Comparison of ENCODE assay signal across 8 cellular contexts in genomic region chr2:161077367-161078210, GRCh38.
A peak's percentile ranks its signal among the peaks of the same experiment; 100 is the strongest.
DNase-seq lines count a peak whose midpoint lies in the region; ATAC-seq and TF ChIP-seq lines count a peak whose summit lies in the region.

No MANE protein-coding gene starts in this region.

- H3K27me3 Mint-ChIP-seq in activated CD4-positive, alpha-beta T cell treated with anti-CD3 and anti-CD28 coated beads for 36 hours = no peaks in the 10 kb centered on the region
- H3K27me3 Mint-ChIP-seq in endothelial cell (ENCODE audit: unreplicated experiment) = no peaks in the 10 kb centered on the region

- no peaks in the 10 kb centered on the region for H3K9me2 ChIP-seq in PC-9 (ENCODE audit: insufficient read depth)

- BruUV-seq in PC-9 (replicated peaks; lab: Mats Ljungman, UMichigan) = no TSS peak

- POLR2A ChIA-PET in activated CD4-positive, alpha-beta T cell treated with anti-CD3 and anti-CD28 coated beads for 36 hours (lab: Charles Lee) = interaction anchor here (0.9 to 1.3 kb wide), 2 partner anchors 13 to 27 kb away, joined by 3 read pairs; no protein-coding TSS in a partner anchor
- POLR2A ChIA-PET in PC-9 (lab: Charles Lee; ENCODE audit: unreplicated experiment) = no interaction called here

- H3K4me1 Mint-ChIP-seq in activated CD4-positive, alpha-beta T cell treated with anti-CD3 and anti-CD28 coated beads for 36 hours = peaks cover 44% of the 10 kb centered on the region
- peaks cover 11% of the 10 kb centered on the region for H3K4me1 Mint-ChIP-seq in endothelial cell (ENCODE audit: unreplicated experiment)

- no peak overlapping the region for H3K4me2 ChIP-seq in PC-9

- CTCF ChIA-PET in activated CD4-positive, alpha-beta T cell treated with anti-CD3 and anti-CD28 coated beads for 36 hours (lab: Charles Lee) = interaction anchor here (0.7 to 6.5 kb wide), 6 partner anchors 9 to 110 kb away, joined by 3 to 75 read pairs (median 6); no protein-coding TSS in a partner anchor
- CTCF ChIA-PET in PC-9 (lab: Charles Lee) = no interaction called here

- H3K27ac ChIP-seq in ACC112 (ENCODE audit: low read depth, low read length) (peak overlapping the region; percentile 56; the same call in 1 of the 2 replicates), PC-9 (no peak overlapping the region)

- DNase-seq in activated CD4-positive, alpha-beta T cell treated with anti-CD3 and anti-CD28 coated beads for 36 hours = peak; percentile 85
- DNase-seq in endothelial cell (ENCODE audit: low spot score) (no peak), PC-9 (no peak), islet precursor cell (no peak)
- peak; percentile 38 for DNase-seq in stimulated activated CD4-positive, alpha-beta T cell treated with anti-CD3 and anti-CD28 coated beads, Interleukin-12 subunit alpha, Interleukin-12 subunit beta, amount 100 ng/mL, for 4 hours

- H3K9me3 ChIP-seq in PC-9 (ENCODE audit: insufficient read depth, low read depth) = no peaks in the 10 kb centered on the region

- peak overlapping the region; percentile 88 for H3K27ac Mint-ChIP-seq in activated CD4-positive, alpha-beta T cell treated with anti-CD3 and anti-CD28 coated beads for 36 hours
- peak overlapping the region; percentile 54 for H3K27ac Mint-ChIP-seq in endothelial cell (ENCODE audit: unreplicated experiment)

- H3K4me1 ChIP-seq in ACC112 (ENCODE audit: control insufficient read depth, insufficient read depth, low read length, unreplicated experiment) = peaks cover 11% of the 10 kb centered on the region
- H3K4me1 ChIP-seq in PC-9 (replicated peaks; ENCODE audit: insufficient read depth) = no peaks in the 10 kb centered on the region

- H3K9me3 Mint-ChIP-seq in activated CD4-positive, alpha-beta T cell treated with anti-CD3 and anti-CD28 coated beads for 36 hours (ENCODE audit: low read depth) = no peaks in the 10 kb centered on the region
- no peaks in the 10 kb centered on the region for H3K9me3 Mint-ChIP-seq in endothelial cell (ENCODE audit: unreplicated experiment)

- H3F3A ChIP-seq in PC-9 (ENCODE audit: insufficient read depth, low read depth) = no peaks in the 10 kb centered on the region

- H3K79me2 ChIP-seq in ACC112 (ENCODE audit: control insufficient read depth, insufficient read depth, low read length, unreplicated experiment) = no peaks in the 10 kb centered on the region
- no peaks in the 10 kb centered on the region for H3K79me2 ChIP-seq in PC-9 (ENCODE audit: low read depth)

- H2AFZ ChIP-seq in ACC112 (ENCODE audit: low read length, unreplicated experiment) (peak overlapping the region; percentile 22), PC-9 (no peak overlapping the region)

- TF ChIP-seq CTCF in endothelial cell (IDR thresholded peaks at IDR 0.05; ENCODE audit: unreplicated experiment) (no peak), PC-9 (conservative IDR thresholded peaks at IDR 0.05) (no peak)

- H3K36me3 ChIP-seq in ACC112 (ENCODE audit: insufficient read depth, low read length) (no peaks in the 10 kb centered on the region), PC-9 (ENCODE audit: low read depth) (no peaks in the 10 kb centered on the region)

- intact Hi-C loops in activated CD4-positive, alpha-beta T cell treated with anti-CD3 and anti-CD28 coated beads for 36 hours (cut with DNase I, micrococcal nuclease) = loop anchor here (1.0 to 10.0 kb wide), 22 partner anchors 27 to 1363 kb away; partner anchors contain the start of genes TANK (in 2 of the 2), LY75 (in 1 of the 2), MARCHF7 (in 1 of the 2) and PSMD14 (in 1 of the 2)
- intact Hi-C loops in PC-9 (cut with micrococcal nuclease; ENCODE audit: unreplicated experiment) = no loop called here

- H3K4me3 ChIP-seq in ACC112 (ENCODE audit: low read depth, low read length) (no peak overlapping the region), PC-9 (no peak overlapping the region)

- H3K27me3 ChIP-seq in ACC112 (ENCODE audit: insufficient read depth, low read length) = no peaks in the 10 kb centered on the region
- H3K27me3 ChIP-seq in PC-9 (ENCODE audit: insufficient read depth, low read depth) = no peaks in the 10 kb centered on the region

- no peaks in the 10 kb centered on the region for H3K36me3 Mint-ChIP-seq in activated CD4-positive, alpha-beta T cell treated with anti-CD3 and anti-CD28 coated beads for 36 hours (ENCODE audit: low read depth)
- no peaks in the 10 kb centered on the region for H3K36me3 Mint-ChIP-seq in endothelial cell (ENCODE audit: low read depth, unreplicated experiment)

- ATAC-seq in GM19438 (IDR thresholded peaks at IDR 0.05; ENCODE audit: low read depth, unreplicated experiment) = peak; percentile 76
- ATAC-seq in HG03469 (IDR thresholded peaks at IDR 0.05; ENCODE audit: unreplicated experiment) = peak; percentile 88
- peak; percentile 84 for ATAC-seq in activated CD4-positive, alpha-beta T cell treated with anti-CD3 and anti-CD28 coated beads for 36 hours

- H4K20me1 ChIP-seq in PC-9 (ENCODE audit: insufficient read depth) = no peaks in the 10 kb centered on the region

- peak overlapping the region; percentile 42 for H3K4me3 Mint-ChIP-seq in activated CD4-positive, alpha-beta T cell treated with anti-CD3 and anti-CD28 coated beads for 36 hours
- no peak overlapping the region for H3K4me3 Mint-ChIP-seq in endothelial cell (ENCODE audit: unreplicated experiment)

Comparison
In these comparisons a context has a peak if more than half of its experiments do, and no peak if none do; other contexts are left out.
1. DNase-seq: peak in activated CD4-positive, alpha-beta T cell treated with anti-CD3 and anti-CD28 coated beads for 36 hours (single experiment) and stimulated activated CD4-positive, alpha-beta T cell treated with anti-CD3 and anti-CD28 coated beads, Interleukin-12 subunit alpha, Interleukin-12 subunit beta, amount 100 ng/mL, for 4 hours (single experiment); none in endothelial cell (single experiment), PC-9 (0 of 2) and islet precursor cell (single experiment).
2. Peak in every context shown above with its lines, with median percentiles within 50 percentile points of each other: ATAC-seq.